15 cellular contexts compared by ENCODE assay signal in genomic region chr7:113200281-113200680, GRCh38.
DNase-seq lines count a peak whose midpoint lies in the region; ATAC-seq and TF ChIP-seq lines count a peak whose summit lies in the region.
"Had no signal": no experiment of that assay in that cellular context is flagged by ENCODE, and none has a peak within 500 bp of the region (broad histone marks: within the 10 kb centered on the region; RNA-seq: fewer than 3 reads in every experiment).

No MANE protein-coding gene starts in this region.

- intact Hi-C loops in IMR-90 (cut with micrococcal nuclease) = loop anchor here (10.0 kb wide), 1 partner anchor 1245 kb away; no protein-coding TSS in a partner anchor

- peak overlapping the region; percentile 70 for H2BK5ac ChIP-seq in IMR-90 (ENCODE audit: low read depth, low read length, poor library complexity, severe bottlenecking)

- WGBS in IMR-90 (ENCODE audit: extremely low coverage in 2 of 2, insufficient read length in 1 of 2), 2 experiments = no CpG with 5 or more reads among the region's 2 CpGs

- TF ChIP-seq POLR2A in IMR-90 (IDR thresholded peaks at IDR 0.05; ENCODE audit: low read depth, low read length) = no peak

- H3K27ac ChIP-seq in IMR-90 (ENCODE audit: insufficient read depth, low read length) = no peak overlapping the region
- H3K27ac ChIP-seq: BLaER1 had no signal

- peak overlapping the region; percentile 37; the same call in 1 of the 2 replicates for H2BK20ac ChIP-seq in IMR-90 (ENCODE audit: low read depth, low read length)

- TF ChIP-seq CTCF in IMR-90 (conservative IDR thresholded peaks at IDR 0.05; ENCODE audit: low read depth, low read length) (no peak), cardiac fibroblast (IDR thresholded peaks at IDR 0.05; ENCODE audit: low read depth, low read length) (no peak), BE2C (IDR thresholded peaks at IDR 0.05; ENCODE audit: low read depth, low read length) (no peak)

- H2AK5ac ChIP-seq in IMR-90 (ENCODE audit: low read depth, low read length) = no peak overlapping the region

- in situ Hi-C loops in IMR-90 (cut with MboI; ENCODE audit: low sequenced_read_pairs) = no loop called here

- BruUV-seq in IMR-90 (replicated peaks; lab: Mats Ljungman, UMichigan) = no TSS peak

- no peak for TF ChIP-seq RAD21 in IMR-90 (IDR thresholded peaks at IDR 0.05; ENCODE audit: low read length)

- no peaks in the 10 kb centered on the region for H3K27me3 ChIP-seq in IMR-90 (ENCODE audit: control insufficient read depth, insufficient read depth, low read length)
- H3K27me3 ChIP-seq in BE2C = no peaks in the 10 kb centered on the region
- H3K27me3 ChIP-seq: BLaER1 had no signal

- H3K4me1 ChIP-seq in IMR-90 (ENCODE audit: control insufficient read depth, insufficient read depth, low read length) (peaks cover 11% of the 10 kb centered on the region), BE2C (no peaks in the 10 kb centered on the region)
- H3K4me1 ChIP-seq: Caco-2 had no signal

- H3K9me3 ChIP-seq in IMR-90 (ENCODE audit: control insufficient read depth, insufficient read depth, low read length) (no peaks in the 10 kb centered on the region), BE2C (no peaks in the 10 kb centered on the region)
- H3K9me3 ChIP-seq: BLaER1, Caco-2 had no signal

- no peak overlapping the region for H3K14ac ChIP-seq in IMR-90 (replicated peaks; ENCODE audit: low read depth, low read length)

- no peaks in the 10 kb centered on the region for H4K20me1 ChIP-seq in IMR-90 (ENCODE audit: insufficient read depth, low read length)
- H4K20me1 ChIP-seq: BLaER1 had no signal

- CTCF ChIA-PET in IMR-90 (lab: Yijun Ruan, JAX) = interaction anchor here (1.3 kb wide), 1 partner anchor 41 kb away, joined by 4 read pairs; no protein-coding TSS in a partner anchor

- 0 out of 2 replicates have a peak overlapping the region, but pooled peaks have one; percentile 9 for H4K91ac ChIP-seq in IMR-90 (ENCODE audit: insufficient read depth, low read depth, low read length)

- H2AFZ ChIP-seq in IMR-90 (replicated peaks; ENCODE audit: low read length, poor library complexity) = no peak overlapping the region

- H3K4me3 ChIP-seq in IMR-90 (ENCODE audit: insufficient read depth, low read depth, low read length) (no peak overlapping the region), cardiac fibroblast (replicated peaks in 1 of 2; ENCODE audit: low read depth in 2 of 2, low read length in 2 of 2) (no peak overlapping the region), BE2C (ENCODE audit: low read depth, low read length) (no peak overlapping the region)
- H3K4me3 ChIP-seq: BLaER1 had no signal

- no peak overlapping the region for H2AK9ac ChIP-seq in IMR-90 (replicated peaks; ENCODE audit: low read depth, low read length, poor library complexity)

- H3K9ac ChIP-seq in IMR-90 (ENCODE audit: low read depth, low read length) = no peak overlapping the region
- H3K9ac ChIP-seq: BLaER1 had no signal

- peak overlapping the region; percentile 40; the same call in 1 of the 2 replicates for H3K18ac ChIP-seq in IMR-90 (ENCODE audit: low read depth, low read length)

- H3K36me3 ChIP-seq in IMR-90 (ENCODE audit: control insufficient read depth, insufficient read depth, low read length) (no peaks in the 10 kb centered on the region), BE2C (no peaks in the 10 kb centered on the region)
- H3K36me3 ChIP-seq: BLaER1 had no signal

- H4K8ac ChIP-seq in IMR-90 (ENCODE audit: low read depth in 2 of 2, low read length in 2 of 2) = no peak overlapping the region

- 0 out of 2 replicates have a peak overlapping the region, but pooled peaks have one; percentile 44 for H2BK120ac ChIP-seq in IMR-90 (ENCODE audit: low read depth, low read length)

- H3K79me1 ChIP-seq in IMR-90 (ENCODE audit: low read depth in 1 of 2, low read length in 2 of 2) = no peaks in the 10 kb centered on the region

- no peak overlapping the region for H2BK15ac ChIP-seq in IMR-90 (ENCODE audit: low read depth, low read length)

- DNase-seq in AML-193 (lab: John Stamatoyannopoulos, UW) = peak; percentile 23 to 25
- no peak for DNase-seq in IMR-90
- peak; percentile 10 to 41 for DNase-seq in cardiac fibroblast (ENCODE audit: low read depth in 2 of 2)
- peak; percentile 69 for DNase-seq in iris pigment epithelial cell (ENCODE audit: low read depth)
- no peak for DNase-seq in RKO (ENCODE audit: low spot score)
- DNase-seq in BE2C = no peak
- DNase-seq: Caco-2; CD8-positive, alpha-beta memory T cell; DND-41; GF-D8; GOT3; H9 had no signal

- peaks cover 7% of the 10 kb centered on the region for H3K9me1 ChIP-seq in IMR-90 (ENCODE audit: insufficient read depth, low read length)

- no peak overlapping the region for H3K56ac ChIP-seq in IMR-90 (ENCODE audit: extremely low read depth, insufficient read depth, low read length)

- dilution Hi-C loops in IMR-90 (cut with HindIII; ENCODE audit: low sequenced_read_pairs, unreplicated experiment) = no loop called here

- no peak overlapping the region for H3K4ac ChIP-seq in IMR-90 (ENCODE audit: low read depth, low read length)

- H3K4me2 ChIP-seq in IMR-90 (ENCODE audit: low read depth, low read length) = no peak overlapping the region
- H3K4me2 ChIP-seq: BLaER1 had no signal

- no peak overlapping the region for H3K23ac ChIP-seq in IMR-90 (ENCODE audit: low read depth, low read length)

- POLR2A ChIA-PET in IMR-90 (lab: Charles Lee; ENCODE audit: unreplicated experiment) = no interaction called here

- ATAC-seq in IMR-90 (ENCODE audit: low read depth) = no peak
- no peak for ATAC-seq in esophagus mucosa
- ATAC-seq in GM19395 (IDR thresholded peaks at IDR 0.05; ENCODE audit: unreplicated experiment) = no peak

- no peak overlapping the region for H4K5ac ChIP-seq in IMR-90 (ENCODE audit: low read depth, low read length)

TF ChIP-seq in IMR-90, 13 proteins besides CTCF, POLR2A, EP300 and RAD21:
- TF ChIP-seq CHD1 (IDR thresholded peaks at IDR 0.05; ENCODE audit: low read depth, low read length) = no peak
- no peak for TF ChIP-seq MAFK (IDR thresholded peaks at IDR 0.05; ENCODE audit: low read depth, low read length)
- TF ChIP-seq MAZ (IDR thresholded peaks at IDR 0.05; ENCODE audit: borderline replicate concordance, low read depth, low read length) = no peak
- no peak for TF ChIP-seq ELK1 (IDR thresholded peaks at IDR 0.05; ENCODE audit: borderline replicate concordance, low read depth, low read length)
- no peak for TF ChIP-seq RCOR1 (IDR thresholded peaks at IDR 0.05; ENCODE audit: insufficient replicate concordance, low read length)
- no peak for TF ChIP-seq FOS (IDR thresholded peaks at IDR 0.05; ENCODE audit: low read depth, low read length)
- no peak for TF ChIP-seq NFE2L2 (IDR thresholded peaks at IDR 0.05; ENCODE audit: low read depth, low read length)
- TF ChIP-seq CEBPB (IDR thresholded peaks at IDR 0.05; ENCODE audit: low read depth, low read length) = no peak
- no peak for TF ChIP-seq RFX5 (IDR thresholded peaks at IDR 0.05; ENCODE audit: low read depth, low read length)

Comparison
In these comparisons a context has a peak if more than half of its experiments do, and no peak if none do; other contexts are left out.
1. DNase-seq: peak in AML-193 (2 of 2), cardiac fibroblast (2 of 2) and iris pigment epithelial cell (single experiment); none in IMR-90 (single experiment), RKO (single experiment) and BE2C (single experiment).